Comparison of ENCODE assay signal across 24 cellular contexts in genomic region chr1:174957829-174958228, GRCh38. TPM values are rescaled to one million over a fixed set of nuclear protein-coding genes. Genes with fewer than 3 reads are reported as not detected.
DNase-seq lines count a peak whose midpoint lies in the region; ATAC-seq and TF ChIP-seq lines count a peak whose summit lies in the region.
"Had no signal": no experiment of that assay in that cellular context is flagged by ENCODE, and none has a peak within 500 bp of the region (broad histone marks: within the 10 kb centered on the region; RNA-seq: fewer than 3 reads in every experiment).

No MANE protein-coding gene starts in this region.

- H3K27ac ChIP-seq in mammary epithelial cell (ENCODE audit: insufficient read depth, low read depth, low read length) (no peak overlapping the region), breast epithelium (no peak overlapping the region), OCI-LY7 (ENCODE audit: low read depth, low read length, poor library complexity, severe bottlenecking) (peak overlapping the region; percentile 9), smooth muscle cell (ENCODE audit: low read depth) (no peak overlapping the region)
- H3K27ac ChIP-seq: gastrocnemius medialis, left lung, testis had no signal

- no peak overlapping the region for H3K4me3 ChIP-seq in mammary epithelial cell (replicated peaks in 1 of 3; ENCODE audit: insufficient read depth in 1 of 3, low read depth in 2 of 3, low read length in 3 of 3)
- H3K4me3 ChIP-seq in breast epithelium: no peak overlapping the region
- H3K4me3 ChIP-seq in OCI-LY7 (ENCODE audit: low read depth, low read length, poor library complexity, severe bottlenecking): no peak overlapping the region
- H3K4me3 ChIP-seq in smooth muscle cell: no peak overlapping the region
- H3K4me3 ChIP-seq: gastrocnemius medialis, GM23338, left lung, testis had no signal

- no peak overlapping the region for H3K4me3 Mint-ChIP-seq in activated naive CD8-positive, alpha-beta T cell treated with anti-CD3 and anti-CD28 coated beads, Interleukin-2, amount 50 U/mL, for 24 hours
- peak overlapping the region; percentile 9 to 55 for H3K4me3 Mint-ChIP-seq in stimulated activated naive CD8-positive, alpha-beta T cell treated with anti-CD3 and anti-CD28 coated beads, Interleukin-15, amount 100 ng/mL, for 72 hours
- H3K4me3 Mint-ChIP-seq: brain; dendritic cell treated with granulocyte-macrophage colony-stimulating factor and Interleukin-4, amounts not matched to agents 40 ng/mL and 50 ng/mL, for 4 days; GM23338 had no signal

- H3K27ac Mint-ChIP-seq in activated naive CD8-positive, alpha-beta T cell treated with anti-CD3 and anti-CD28 coated beads, Interleukin-2, amount 50 U/mL, for 24 hours: no peak overlapping the region
- H3K27ac Mint-ChIP-seq in stimulated activated naive CD8-positive, alpha-beta T cell treated with anti-CD3 and anti-CD28 coated beads, Interleukin-15, amount 100 ng/mL, for 72 hours: peak overlapping the region in 1 of 2 donors; percentile 2
- H3K27ac Mint-ChIP-seq: dendritic cell treated with granulocyte-macrophage colony-stimulating factor and Interleukin-4, amounts not matched to agents 40 ng/mL and 50 ng/mL, for 4 days; GM23338 had no signal

- H3K4me2 ChIP-seq in mammary epithelial cell (ENCODE audit: insufficient read depth, low read depth, low read length): no peak overlapping the region
- peak overlapping the region; percentile 37 for H3K4me2 ChIP-seq in OCI-LY7 (ENCODE audit: low read length)
- no peak overlapping the region for H3K4me2 ChIP-seq in smooth muscle cell
- H3K4me2 ChIP-seq: GM23338 had no signal

- H3K4me1 Mint-ChIP-seq in activated naive CD8-positive, alpha-beta T cell treated with anti-CD3 and anti-CD28 coated beads, Interleukin-2, amount 50 U/mL, for 24 hours: peaks cover 28% of the 10 kb centered on the region
- peaks cover 31% of the 10 kb centered on the region for H3K4me1 Mint-ChIP-seq in stimulated activated naive CD8-positive, alpha-beta T cell treated with anti-CD3 and anti-CD28 coated beads, Interleukin-15, amount 100 ng/mL, for 72 hours

- BruUV-seq in mammary epithelial cell (replicated peaks; lab: Mats Ljungman, UMichigan): TSS peak; percentile 35
- BruUV-seq in OCI-LY7 (replicated peaks; lab: Mats Ljungman, UMichigan): TSS peak; percentile 52

- POLR2A ChIA-PET in OCI-LY7 (lab: Charles Lee): interaction anchor here (0.6 to 1.5 kb wide), 3 partner anchors 8 to 1877 kb away, joined by 3 to 5 read pairs (median 4); no protein-coding TSS in a partner anchor

- intact Hi-C loops in mammary epithelial cell (cut with micrococcal nuclease): no loop called here
- intact Hi-C loops in breast epithelium (cut with DNase I; ENCODE audit: low total_unique reads): no loop called here
- intact Hi-C loops in OCI-LY7 (cut with micrococcal nuclease; ENCODE audit: unreplicated experiment): no loop called here
- intact Hi-C loops in left colon (cut with DNase I, micrococcal nuclease): no loop called here

- dilution Hi-C loops in mammary epithelial cell (cut with HindIII; ENCODE audit: low sequenced_read_pairs): no loop called here

- no peaks in the 10 kb centered on the region for H3F3A ChIP-seq in smooth muscle cell (ENCODE audit: low read depth)

- no peaks in the 10 kb centered on the region for H3K27me3 Mint-ChIP-seq in activated naive CD8-positive, alpha-beta T cell treated with anti-CD3 and anti-CD28 coated beads, Interleukin-2, amount 50 U/mL, for 24 hours
- H3K27me3 Mint-ChIP-seq in stimulated activated naive CD8-positive, alpha-beta T cell treated with anti-CD3 and anti-CD28 coated beads, Interleukin-15, amount 100 ng/mL, for 72 hours: no peaks in the 10 kb centered on the region
- H3K27me3 Mint-ChIP-seq: brain; dendritic cell treated with granulocyte-macrophage colony-stimulating factor and Interleukin-4, amounts not matched to agents 40 ng/mL and 50 ng/mL, for 4 days had no signal

- no peak for DNase-seq in mammary epithelial cell
- no peak for DNase-seq in breast epithelium (ENCODE audit: low spot score in 2 of 2)
- no peak for DNase-seq in OCI-LY7 (ENCODE audit: low spot score)
- no peak for DNase-seq in activated naive CD8-positive, alpha-beta T cell treated with anti-CD3 and anti-CD28 coated beads, Interleukin-2, amount 50 U/mL, for 24 hours
- no peak for DNase-seq in stimulated activated naive CD8-positive, alpha-beta T cell treated with anti-CD3 and anti-CD28 coated beads, Interleukin-15, amount 100 ng/mL, for 72 hours
- DNase-seq in smooth muscle cell (lab: John Stamatoyannopoulos, UW; ENCODE audit: unreplicated experiment): no peak
- DNase-seq in NCI-H187 treated with DMSO at 0.1 percent for 48 hours (lab: John Stamatoyannopoulos, UW): no peak
- no peak for DNase-seq in left colon
- DNase-seq: activated CD4-positive, alpha-beta T cell treated with anti-CD3 and anti-CD28 coated beads for 4 hours; activated effector memory CD4-positive, alpha-beta T cell treated with Interleukin-2 at 50 U/mL for 16 hours; gastrocnemius medialis; GF-D8; IMR-90; left lung; MV-4-11; NCI-H2029; NCI-H510A; SIG-M5; stimulated activated CD4-positive, alpha-beta T cell treated with anti-CD3 and anti-CD28 coated beads, Interleukin-4, amount 100 ng/mL, for 1 hour; T-helper 9 cell; testis had no signal

- no peaks in the 10 kb centered on the region for H3K79me2 ChIP-seq in mammary epithelial cell (ENCODE audit: insufficient read depth, low read length)
- peaks cover 59% of the 10 kb centered on the region for H3K79me2 ChIP-seq in OCI-LY7 (ENCODE audit: insufficient read depth, low read depth, low read length)
- H3K79me2 ChIP-seq in smooth muscle cell (ENCODE audit: low read depth): no peaks in the 10 kb centered on the region

- peaks cover 2% of the 10 kb centered on the region for H3K36me3 Mint-ChIP-seq in activated naive CD8-positive, alpha-beta T cell treated with anti-CD3 and anti-CD28 coated beads, Interleukin-2, amount 50 U/mL, for 24 hours (ENCODE audit: low read depth)

- TF ChIP-seq POLR2A in breast epithelium (IDR thresholded peaks at IDR 0.05): no peak

- in situ Hi-C loops in mammary epithelial cell (cut with MboI; ENCODE audit: low sequenced_read_pairs in 2 of 2): no loop called here

- H3K9me3 Mint-ChIP-seq in activated naive CD8-positive, alpha-beta T cell treated with anti-CD3 and anti-CD28 coated beads, Interleukin-2, amount 50 U/mL, for 24 hours: no peaks in the 10 kb centered on the region
- no peaks in the 10 kb centered on the region for H3K9me3 Mint-ChIP-seq in stimulated activated naive CD8-positive, alpha-beta T cell treated with anti-CD3 and anti-CD28 coated beads, Interleukin-15, amount 100 ng/mL, for 72 hours
- H3K9me3 Mint-ChIP-seq: brain; dendritic cell treated with granulocyte-macrophage colony-stimulating factor and Interleukin-4, amounts not matched to agents 40 ng/mL and 50 ng/mL, for 4 days; GM23338 had no signal

- ATAC-seq in activated naive CD8-positive, alpha-beta T cell treated with anti-CD3 and anti-CD28 coated beads, Interleukin-2, amount 50 U/mL, for 24 hours: peak; percentile 36
- ATAC-seq in stimulated activated naive CD8-positive, alpha-beta T cell treated with anti-CD3 and anti-CD28 coated beads, Interleukin-15, amount 100 ng/mL, for 72 hours: no peak
- ATAC-seq in left colon: no peak
- ATAC-seq: gastrocnemius medialis, GM23338, left lung had no signal

- H3K9me3 ChIP-seq in mammary epithelial cell (replicated peaks; ENCODE audit: insufficient read depth, low read length) (no peaks in the 10 kb centered on the region), breast epithelium (no peaks in the 10 kb centered on the region), OCI-LY7 (ENCODE audit: low read length) (peaks cover 3% of the 10 kb centered on the region; the same call in 1 of the 2 replicates), smooth muscle cell (replicated peaks; ENCODE audit: low read depth) (no peaks in the 10 kb centered on the region)
- H3K9me3 ChIP-seq: gastrocnemius medialis, left lung, testis had no signal

- no peak overlapping the region for H3K9ac ChIP-seq in mammary epithelial cell (ENCODE audit: insufficient read depth, low read length)
- no peak overlapping the region for H3K9ac ChIP-seq in smooth muscle cell (ENCODE audit: low read depth)

- no peaks in the 10 kb centered on the region for H3K27me3 ChIP-seq in mammary epithelial cell (ENCODE audit: insufficient read depth, low read length)
- no peaks in the 10 kb centered on the region for H3K27me3 ChIP-seq in breast epithelium
- H3K27me3 ChIP-seq in smooth muscle cell (ENCODE audit: low read depth): no peaks in the 10 kb centered on the region
- H3K27me3 ChIP-seq: gastrocnemius medialis, left lung, testis had no signal

- no peaks in the 10 kb centered on the region for H3K9me2 ChIP-seq in OCI-LY7 (ENCODE audit: insufficient read depth, low read length)

- no peak overlapping the region for H2AFZ ChIP-seq in mammary epithelial cell (ENCODE audit: low read depth, low read length)
- H2AFZ ChIP-seq in OCI-LY7 (ENCODE audit: low read length): no peak overlapping the region
- H2AFZ ChIP-seq in smooth muscle cell (ENCODE audit: low read depth): no peak overlapping the region
- H2AFZ ChIP-seq: GM23338 had no signal

- H3K36me3 ChIP-seq in mammary epithelial cell (ENCODE audit: insufficient read depth, low read length) (no peaks in the 10 kb centered on the region), breast epithelium (no peaks in the 10 kb centered on the region), OCI-LY7 (ENCODE audit: insufficient read depth, low read length) (peaks cover 53% of the 10 kb centered on the region), smooth muscle cell (ENCODE audit: low read depth) (no peaks in the 10 kb centered on the region)
- H3K36me3 ChIP-seq: gastrocnemius medialis, left lung had no signal

- no peak for TF ChIP-seq CTCF in mammary epithelial cell (conservative IDR thresholded peaks at IDR 0.05 in 1 of 2, IDR thresholded peaks at IDR 0.05 in 1 of 2; ENCODE audit: extremely low read depth in 1 of 2, insufficient read depth in 1 of 2, low read depth in 1 of 2, low read length in 2 of 2)
- TF ChIP-seq CTCF in breast epithelium (IDR thresholded peaks at IDR 0.05): no peak
- TF ChIP-seq CTCF in OCI-LY7 (conservative IDR thresholded peaks at IDR 0.05; ENCODE audit: low read length): no peak
- no peak for TF ChIP-seq CTCF in smooth muscle cell (IDR thresholded peaks at IDR 0.05; ENCODE audit: borderline replicate concordance, insufficient read depth, poor library complexity, severe bottlenecking)

- CTCF ChIA-PET in mammary epithelial cell (lab: Charles Lee; ENCODE audit: low non-redundant PET) (no interaction called here), OCI-LY7 (lab: Charles Lee; ENCODE audit: unreplicated experiment) (no interaction called here)

- H4K20me1 ChIP-seq in mammary epithelial cell (ENCODE audit: insufficient read depth, low read length): no peaks in the 10 kb centered on the region
- H4K20me1 ChIP-seq in OCI-LY7 (ENCODE audit: insufficient read depth, low read length): no peaks in the 10 kb centered on the region
- H4K20me1 ChIP-seq in smooth muscle cell (ENCODE audit: low read depth): no peaks in the 10 kb centered on the region

- H3K4me1 ChIP-seq in mammary epithelial cell (ENCODE audit: insufficient read depth, low read length) (no peaks in the 10 kb centered on the region), breast epithelium (no peaks in the 10 kb centered on the region), OCI-LY7 (ENCODE audit: insufficient read depth, low read length, poor library complexity, severe bottlenecking) (peaks cover 65% of the 10 kb centered on the region), smooth muscle cell (ENCODE audit: low read depth) (peaks cover 19% of the 10 kb centered on the region)
- H3K4me1 ChIP-seq: gastrocnemius medialis, testis had no signal

RNA-seq across cellular contexts. Expression of gene CACYBP, which starts 41.9 kb away (rescaled TPM):
- total RNA-seq in mammary epithelial cell (100 to 1,000 TPM in 1 of 2 donors, 10 to 100 TPM in 1; 25.8 to 133 TPM), breast epithelium (100 to 1,000 TPM in 1 of 3 donors, 10 to 100 TPM in 2; 68.2 to 129 (median 72.8) TPM), OCI-LY7 (2022) (332 and 343 TPM in 2 replicates), smooth muscle cell (46.8 and 548 TPM in 2 replicates), left colon (10 to 100 TPM; 46.0 to 55.6 TPM)
- polyA plus RNA-seq in mammary epithelial cell (62.9 TPM), smooth muscle cell (51.1 and 54.6 TPM in 2 replicates)
- polyA minus RNA-seq in mammary epithelial cell: 38.0 TPM
- total RNA-seq in OCI-LY7 (2014; rRNA removed; shearing (Covaris generic)): 473 and 1,119 TPM in 2 replicates
